Comparison of ENCODE assay signal across 9 cellular contexts in genomic region chr5:172868436-172868923, GRCh38. TPM values are rescaled to one million over a fixed set of nuclear protein-coding genes. Genes with fewer than 3 reads are reported as not detected.
DNase-seq lines count a peak whose midpoint lies in the region; ATAC-seq and TF ChIP-seq lines count a peak whose summit lies in the region.
"Had no signal": no experiment of that assay in that cellular context is flagged by ENCODE, and none has a peak within 500 bp of the region (broad histone marks: within the 10 kb centered on the region; RNA-seq: fewer than 3 reads in every experiment).

No MANE protein-coding gene starts in this region.

- POLR2A ChIA-PET in HCT116 (lab: Charles Lee): interaction anchor here (1.5 kb wide), 1 partner anchor 97 kb away, joined by 4 read pairs; the partner anchor contains the start of gene DUSP1

- no peaks in the 10 kb centered on the region for H3K9me3 Mint-ChIP-seq in immature natural killer cell
- H3K9me3 Mint-ChIP-seq in stimulated activated memory B cell treated with anti-CD40 and anti-IgM and Interleukin-4, amounts not matched to agents 10 μg/mL and 1 μg/mL and 100 μg/mL, for 72 hours: no peaks in the 10 kb centered on the region

- no peaks in the 10 kb centered on the region for H3K27me3 ChIP-seq in HCT116 (ENCODE audit: insufficient read depth, low read length)

- peaks cover 7% of the 10 kb centered on the region; the same call in 1 of the 2 replicates for H3K79me2 ChIP-seq in HCT116 (ENCODE audit: insufficient read depth, low read length)

- H3K36me3 Mint-ChIP-seq in immature natural killer cell: peaks cover 0 to 9% (median 0%) of the 10 kb centered on the region in 3 donors
- peaks cover 6% of the 10 kb centered on the region for H3K36me3 Mint-ChIP-seq in stimulated activated memory B cell treated with anti-CD40 and anti-IgM and Interleukin-4, amounts not matched to agents 10 μg/mL and 1 μg/mL and 100 μg/mL, for 72 hours

- no TSS peak for BruUV-seq in HCT116 (replicated peaks; lab: Mats Ljungman, UMichigan)

- peak overlapping the region in 5 of 6 donors; percentile 2 to 71 (median 52) for H3K27ac Mint-ChIP-seq in immature natural killer cell
- H3K27ac Mint-ChIP-seq in stimulated activated memory B cell treated with anti-CD40 and anti-IgM and Interleukin-4, amounts not matched to agents 10 μg/mL and 1 μg/mL and 100 μg/mL, for 72 hours: peak overlapping the region; percentile 45

- peak; percentile 78 for ATAC-seq in HCT116
- ATAC-seq in stimulated activated memory B cell treated with anti-CD40 and anti-IgM and Interleukin-4, amounts not matched to agents 10 μg/mL and 1 μg/mL and 100 μg/mL, for 72 hours: no peak
- no peak for ATAC-seq in HG03520 (IDR thresholded peaks at IDR 0.05; ENCODE audit: unreplicated experiment)
- ATAC-seq in GM21786 (IDR thresholded peaks at IDR 0.05; ENCODE audit: unreplicated experiment): no peak
- ATAC-seq in HG03342 (IDR thresholded peaks at IDR 0.05; ENCODE audit: unreplicated experiment): no peak

- TF ChIP-seq CTCF in HCT116 (IDR thresholded peaks at IDR 0.05 in 2 of 3, conservative IDR thresholded peaks at IDR 0.05 in 1 of 3; ENCODE audit: borderline replicate concordance in 1 of 3, insufficient read depth in 1 of 3, low read depth in 2 of 3, low read length in 2 of 3): no peak

- peak overlapping the region; percentile 43 for H3K27ac ChIP-seq in HCT116 (ENCODE audit: low read depth, low read length)
- H3K27ac ChIP-seq in adipose tissue (ENCODE audit: low read depth, low read length): peak overlapping the region; percentile 77

- H3K4me3 Mint-ChIP-seq in immature natural killer cell: no peak overlapping the region
- no peak overlapping the region for H3K4me3 Mint-ChIP-seq in stimulated activated memory B cell treated with anti-CD40 and anti-IgM and Interleukin-4, amounts not matched to agents 10 μg/mL and 1 μg/mL and 100 μg/mL, for 72 hours

- intact Hi-C loops in HCT116 (cut with micrococcal nuclease): no loop called here

- no peaks in the 10 kb centered on the region for H3K36me3 ChIP-seq in HCT116 (ENCODE audit: control insufficient read depth in 1 of 2, insufficient read depth in 2 of 2, low read length in 2 of 2)

- H2AFZ ChIP-seq in HCT116 (ENCODE audit: low read depth, low read length, poor library complexity, severe bottlenecking): no peak overlapping the region

- H3K9me3 ChIP-seq in HCT116 (ENCODE audit: control insufficient read depth in 1 of 2, insufficient read depth in 1 of 2, low read depth in 1 of 2, low read length in 2 of 2): no peaks in the 10 kb centered on the region

- CTCF ChIA-PET in HCT116 (lab: Charles Lee): interaction anchor here (0.7 to 1.2 kb wide), 2 partner anchors 96 to 154 kb away, joined by 3 to 4 read pairs; no protein-coding TSS in a partner anchor

- RAD21 ChIA-PET in HCT116 (lab: Charles Lee; ENCODE audit: low non-redundant PET in 1 of 2, low total read pairs in 2 of 2, uncharacterized antibody in 2 of 2, unreplicated experiment in 2 of 2): no interaction called here

- peaks cover 39 to 42% of the 10 kb centered on the region in 2 experiments for H3K4me1 ChIP-seq in HCT116 (ENCODE audit: control insufficient read depth in 1 of 2, insufficient read depth in 2 of 2, low read length in 2 of 2)

- H3K27me3 Mint-ChIP-seq in immature natural killer cell (ENCODE audit: low read depth in 3 of 3): peaks cover 1 to 3% (median 2%) of the 10 kb centered on the region in 3 donors
- no peaks in the 10 kb centered on the region for H3K27me3 Mint-ChIP-seq in stimulated activated memory B cell treated with anti-CD40 and anti-IgM and Interleukin-4, amounts not matched to agents 10 μg/mL and 1 μg/mL and 100 μg/mL, for 72 hours

- H3K9me2 ChIP-seq in HCT116 (ENCODE audit: insufficient read depth): no peaks in the 10 kb centered on the region

- DNase-seq in HCT116 (ENCODE audit: low read depth, low spot score): peak; percentile 31
- no peak for DNase-seq in immature natural killer cell
- DNase-seq in NCI-H1694 treated with DMSO at 0.1 percent for 48 hours (lab: John Stamatoyannopoulos, UW): no peak
- DNase-seq: activated effector memory CD4-positive, alpha-beta T cell treated with Interleukin-2 at 50 U/mL for 16 hours had no signal

- TF ChIP-seq RAD21 in HCT116 (IDR thresholded peaks at IDR 0.05; ENCODE audit: low read depth): no peak

- WGBS in adipose tissue, 3 donors: 61 to 84% (median 67%) methylated on average over 9 of the region's 9 CpGs

- peak overlapping the region; percentile 71 for H3K4me2 ChIP-seq in HCT116 (ENCODE audit: low read length)

- no peak overlapping the region for H3K9ac ChIP-seq in HCT116 (ENCODE audit: low read length)

- no peaks in the 10 kb centered on the region for H4K20me1 ChIP-seq in HCT116 (ENCODE audit: insufficient read depth)

- peak overlapping the region in 1 of 2 experiments; percentile 31; a peak in 2 of 4 replicates for H3K4me3 ChIP-seq in HCT116 (replicated peaks in 1 of 2; ENCODE audit: low read depth in 1 of 2, low read length in 2 of 2)

- no peak for TF ChIP-seq POLR2A in HCT116 (IDR thresholded peaks at IDR 0.05; ENCODE audit: borderline replicate concordance, extremely low read depth, insufficient read depth, insufficient read length)

- peaks cover 21 to 24% of the 10 kb centered on the region in 2 donors for H3K4me1 Mint-ChIP-seq in immature natural killer cell
- peaks cover 29% of the 10 kb centered on the region for H3K4me1 Mint-ChIP-seq in stimulated activated memory B cell treated with anti-CD40 and anti-IgM and Interleukin-4, amounts not matched to agents 10 μg/mL and 1 μg/mL and 100 μg/mL, for 72 hours

TF ChIP-seq in HCT116, 20 proteins besides CTCF, POLR2A, EP300 and RAD21:
- TF ChIP-seq MAX (IDR thresholded peaks at IDR 0.05): peak; percentile 66; the same call in 1 of the 2 replicates
- TF ChIP-seq SIN3A (IDR thresholded peaks at IDR 0.05; ENCODE audit: low read depth): peak; percentile 78; the same call in 1 of the 2 replicates
- peak; percentile 78; the same call in 1 of the 2 replicates for TF ChIP-seq CBX3 (IDR thresholded peaks at IDR 0.05; ENCODE audit: low read depth)
- TF ChIP-seq CEBPB (IDR thresholded peaks at IDR 0.05; ENCODE audit: low read depth): no peak
- TF ChIP-seq JUND (IDR thresholded peaks at IDR 0.05): peak; percentile 85
- TF ChIP-seq EZH2 (IDR thresholded peaks at IDR 0.05): no peak
- TF ChIP-seq YY1 (IDR thresholded peaks at IDR 0.05; ENCODE audit: extremely low read depth, insufficient replicate concordance, low read depth, low read length): peak; percentile 10
- peak; percentile 87 for TF ChIP-seq SP1 (IDR thresholded peaks at IDR 0.05; ENCODE audit: low read depth)
- TF ChIP-seq FOSL1 (IDR thresholded peaks at IDR 0.05; ENCODE audit: low read depth): peak; percentile 88

RNA-seq across cellular contexts. Expression of gene ERGIC1, which starts 34.4 kb away (rescaled TPM):
- total RNA-seq in HCT116 (2021; ENCODE audit: unreplicated experiment): 73.3 TPM
- polyA plus RNA-seq in HCT116 (2012): 85.5 and 90.7 TPM in 2 replicates
- polyA plus RNA-seq in adipose tissue (100 to 1,000 TPM in 2 of 3 donors, 10 to 100 TPM in 1; 66.5 to 123 (median 119) TPM), immature natural killer cell (10 to 100 TPM; 40.7 to 61.9 (median 61.7) TPM)
